In the genomic region with DNA sequence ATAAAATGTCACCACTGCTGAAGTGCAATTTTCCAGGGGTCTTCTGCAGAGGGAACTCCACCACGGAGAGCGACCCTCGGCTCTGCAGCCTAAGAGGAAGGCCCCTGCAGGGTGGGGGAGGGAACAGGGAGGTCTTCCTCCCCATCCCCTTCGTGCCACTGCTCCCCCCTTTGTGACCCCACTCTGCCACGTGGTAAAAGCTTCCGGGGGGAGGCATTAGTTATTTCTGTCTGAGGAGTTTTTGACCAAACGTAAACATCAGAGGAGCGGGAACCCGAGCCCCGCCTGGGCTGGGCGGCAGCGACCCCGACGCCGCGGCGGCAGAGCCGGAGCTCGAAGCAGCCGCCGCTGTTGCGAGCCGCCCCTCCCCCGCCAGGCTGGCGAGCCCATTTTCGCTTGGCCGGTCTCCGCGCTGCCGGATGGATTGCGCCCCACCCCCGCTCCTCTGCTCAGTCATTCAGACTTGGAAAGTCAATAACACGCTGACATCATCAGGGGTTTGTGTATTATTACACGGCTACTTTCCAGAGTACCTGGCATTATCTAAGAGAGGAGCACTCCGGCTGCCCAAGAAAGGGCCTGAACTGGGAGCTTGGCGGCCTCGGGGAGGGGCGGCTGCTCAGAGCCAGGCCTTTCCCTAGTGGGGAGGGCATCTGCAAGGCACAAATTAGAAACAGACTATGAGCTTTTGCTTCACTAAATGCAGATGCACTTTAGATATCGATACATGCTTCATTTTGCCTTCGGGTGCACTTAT, we compare ENCODE assay signal across 8 cellular contexts.
A peak's percentile ranks its signal among the peaks of the same experiment; 100 is the strongest.
DNase-seq lines count a peak whose midpoint lies in the region; ATAC-seq, FAIRE-seq and TF ChIP-seq lines count a peak whose summit lies in the region.

No MANE protein-coding gene starts in this region.

- TF ChIP-seq CTCF in AG04449 (IDR thresholded peaks at IDR 0.05; ENCODE audit: insufficient read depth, low read length, missing control alignments) = peak; percentile 6
- TF ChIP-seq CTCF in WI38 (IDR thresholded peaks at IDR 0.05; ENCODE audit: low read depth, low read length) = no peak
- no peak for TF ChIP-seq CTCF in bronchial epithelial cell (IDR thresholded peaks at IDR 0.05; ENCODE audit: insufficient read depth, low read length, severe bottlenecking)
- no peak for TF ChIP-seq CTCF in smooth muscle cell (IDR thresholded peaks at IDR 0.05; ENCODE audit: borderline replicate concordance, insufficient read depth, poor library complexity, severe bottlenecking)

- CTCF ChIA-PET in AG04449 (lab: Yijun Ruan, JAX) = interaction anchor here (0.9 to 1.3 kb wide), 6 partner anchors 10 to 1932 kb away, joined by 3 to 4 read pairs (median 3); partner anchors contain the start of gene TBL1XR1

- H2AFZ ChIP-seq in smooth muscle cell (ENCODE audit: low read depth) = peak overlapping the region; percentile 77

- peak overlapping the region; percentile 95 for H3K27ac ChIP-seq in smooth muscle cell (ENCODE audit: low read depth)

- H3K9ac ChIP-seq in smooth muscle cell (ENCODE audit: low read depth) = peak overlapping the region; percentile 76

- POLR2A ChIA-PET in AG04449 (lab: Yijun Ruan, JAX) = interaction anchor here (0.9 to 1.4 kb wide), 5 partner anchors 104 to 968 kb away, joined by 3 to 11 read pairs (median 4); partner anchors contain the start of gene TBL1XR1

- peaks cover 49% of the 10 kb centered on the region for H3K4me1 ChIP-seq in smooth muscle cell (ENCODE audit: low read depth)

- no peaks in the 10 kb centered on the region for H3K9me3 ChIP-seq in smooth muscle cell (replicated peaks; ENCODE audit: low read depth)

- H3K4me3 ChIP-seq in AG04449 (ENCODE audit: low read depth, low read length) = peak overlapping the region; percentile 40
- H3K4me3 ChIP-seq in WI38 (ENCODE audit: low read depth, low read length) = peak overlapping the region; percentile 17
- peak overlapping the region; percentile 21 for H3K4me3 ChIP-seq in bronchial epithelial cell (ENCODE audit: low read depth, low read length)
- H3K4me3 ChIP-seq in smooth muscle cell = peak overlapping the region; percentile 44

- WGBS in smooth muscle cell (ENCODE audit: low lambda C conversion rate) = 2% methylated on average over 39 of the region's 40 CpGs

- no peaks in the 10 kb centered on the region for H3K36me3 ChIP-seq in bronchial epithelial cell (ENCODE audit: control insufficient read depth, insufficient read depth, low read length)
- no peaks in the 10 kb centered on the region for H3K36me3 ChIP-seq in smooth muscle cell (ENCODE audit: low read depth)

- H3K27me3 ChIP-seq in bronchial epithelial cell (ENCODE audit: control insufficient read depth, insufficient read depth, low read length) (no peaks in the 10 kb centered on the region), smooth muscle cell (ENCODE audit: low read depth) (no peaks in the 10 kb centered on the region)

- peaks cover 25% of the 10 kb centered on the region for H3F3A ChIP-seq in smooth muscle cell (ENCODE audit: low read depth)

- no peaks in the 10 kb centered on the region for H3K79me2 ChIP-seq in smooth muscle cell (ENCODE audit: low read depth)

- ATAC-seq in GM18873 (IDR thresholded peaks at IDR 0.05; ENCODE audit: low FRiP score, unreplicated experiment) = peak; percentile 80
- ATAC-seq in HG03139 (IDR thresholded peaks at IDR 0.05; ENCODE audit: unreplicated experiment) = peak; percentile 65

- no peaks in the 10 kb centered on the region for H4K20me1 ChIP-seq in smooth muscle cell (ENCODE audit: low read depth)

- no peak for FAIRE-seq in bronchial epithelial cell (lab: Jason Lieb, UNC)

- H3K4me2 ChIP-seq in smooth muscle cell = peak overlapping the region; percentile 83

- DNase-seq in AG04449 (ENCODE audit: low read depth, low spot score) = peak; percentile 96
- DNase-seq in NCI-H2196 treated with DMSO at 0.1 percent for 48 hours (lab: John Stamatoyannopoulos, UW; ENCODE audit: unreplicated experiment) = peak; percentile 100
- peak; percentile 99 for DNase-seq in bronchial epithelial cell (ENCODE audit: low read depth)
- DNase-seq in iPS-NIHi7 (ENCODE audit: extremely low spot score) = peak; percentile 89
- peak; percentile 81 for DNase-seq in smooth muscle cell (lab: John Stamatoyannopoulos, UW; ENCODE audit: unreplicated experiment)

Comparison
In these comparisons a context has a peak if more than half of its experiments do, and no peak if none do; other contexts are left out.
1. Peak in every context shown above with its lines: DNase-seq, ATAC-seq, H3K4me3 ChIP-seq and H3K27ac ChIP-seq.